ENCODE assay signal across 8 cellular contexts in the genomic region with DNA sequence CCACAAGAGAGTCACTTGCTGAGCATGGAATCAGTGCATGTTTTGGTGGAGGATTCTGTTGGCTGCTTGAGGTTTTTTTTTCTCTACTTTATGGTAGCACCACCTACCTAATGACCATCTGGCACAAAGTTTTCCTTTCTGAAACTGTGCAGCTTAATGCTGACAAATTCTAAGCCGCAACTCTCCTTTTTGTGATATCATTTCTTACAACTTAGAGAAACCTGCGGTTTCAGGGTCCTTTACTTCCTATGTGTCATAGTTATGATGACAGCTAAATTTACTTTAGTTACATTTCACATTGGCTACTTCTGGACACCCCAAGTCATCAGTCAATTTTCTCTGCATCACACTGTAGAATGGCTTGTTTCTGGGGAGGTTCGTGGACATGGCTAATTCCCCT.
DNase-seq lines count a peak whose midpoint lies in the region; ATAC-seq, FAIRE-seq and TF ChIP-seq lines count a peak whose summit lies in the region.
"Had no signal": no experiment of that assay in that cellular context is flagged by ENCODE, and none has a peak within 500 bp of the region (broad histone marks: within the 10 kb centered on the region; RNA-seq: fewer than 3 reads in every experiment).

No MANE protein-coding gene starts in this region.

- no peak overlapping the region for H3K4me3 Mint-ChIP-seq in nephron
- H3K4me3 Mint-ChIP-seq: activated naive CD8-positive, alpha-beta T cell had no signal

- H3K36me3 Mint-ChIP-seq in nephron (ENCODE audit: low read depth) = no peaks in the 10 kb centered on the region

- H3K4me1 Mint-ChIP-seq in nephron = peaks cover 13% of the 10 kb centered on the region

- peak overlapping the region in 2 of 3 experiments; percentile 71 to 85 for H3K27ac Mint-ChIP-seq in nephron
- H3K27ac Mint-ChIP-seq: activated naive CD8-positive, alpha-beta T cell had no signal

- DNase-seq in KBM-7 (peak; percentile 2), HPDE6-E6E7 (ENCODE audit: extremely low spot score) (no peak), RCC 7860 (ENCODE audit: low spot score) (no peak), NCI-H187 (lab: John Stamatoyannopoulos, UW) (no peak)

- peak; percentile 96 for ATAC-seq in GM18909 (IDR thresholded peaks at IDR 0.05; ENCODE audit: poor library complexity, unreplicated experiment)
- ATAC-seq in HG02571 (IDR thresholded peaks at IDR 0.05; ENCODE audit: unreplicated experiment) = peak; percentile 74

- no peak for TF ChIP-seq CTCF in nephron (IDR thresholded peaks at IDR 0.05; ENCODE audit: unreplicated experiment in 3 of 3)

- in situ Hi-C loops in KBM-7 (cut with MboI; ENCODE audit: low pct_unique_long_range_greater_than_20kb, low sequenced_read_pairs) = no loop called here

- no peak for FAIRE-seq in RCC 7860 (lab: Jason Lieb, UNC)

- no peaks in the 10 kb centered on the region for H3K27me3 Mint-ChIP-seq in nephron (ENCODE audit: low read depth)

- peaks cover 17% of the 10 kb centered on the region for H3K9me3 Mint-ChIP-seq in nephron
